Comparison of ENCODE assay signal across 20 cellular contexts in genomic region chr22:39476664-39477063, GRCh38. TPM values are rescaled to one million over a fixed set of nuclear protein-coding genes. Genes with fewer than 3 reads are reported as not detected.
DNase-seq lines count a peak whose midpoint lies in the region; ATAC-seq, FAIRE-seq and TF ChIP-seq lines count a peak whose summit lies in the region.
"Had no signal": no experiment of that assay in that cellular context is flagged by ENCODE, and none has a peak within 500 bp of the region (broad histone marks: within the 10 kb centered on the region; RNA-seq: fewer than 3 reads in every experiment).

No MANE protein-coding gene starts in this region.

- no peak overlapping the region for H3K4me3 ChIP-seq in K562
- H3K4me3 ChIP-seq: A549, GM23248 had no signal

- no peaks in the 10 kb centered on the region for H4K20me1 ChIP-seq in K562 (replicated peaks; ENCODE audit: control insufficient read depth, insufficient read depth, low read length)

- H3K9me1 ChIP-seq in K562 (ENCODE audit: control insufficient read depth, insufficient read depth, low read length): no peaks in the 10 kb centered on the region

- H3K27ac Mint-ChIP-seq in neural crest cell (ENCODE audit: unreplicated experiment) (peak overlapping the region; percentile 67), progenitor cell of endocrine pancreas (no peak overlapping the region)
- H3K27ac Mint-ChIP-seq: CD4-positive, alpha-beta memory T cell had no signal

- peaks cover 9% of the 10 kb centered on the region; the same call in 2 of the 3 replicates for H3K36me3 ChIP-seq in K562 (ENCODE audit: control insufficient read depth, insufficient read depth, low read length)
- H3K36me3 ChIP-seq: BE2C had no signal

- no peak for TF ChIP-seq POLR2A in K562 (conservative IDR thresholded peaks at IDR 0.05)

- 56% methylated on average over 6 of the region's 13 CpGs for WGBS in K562 (ENCODE audit: insufficient coverage, low coverage, missing lambda C conversion rate)

- BruUV-seq in K562 (replicated peaks; lab: Mats Ljungman, UMichigan): no TSS peak

- H3K4me1 Mint-ChIP-seq in neural crest cell (peaks cover 27% of the 10 kb centered on the region), progenitor cell of endocrine pancreas (ENCODE audit: low read depth) (peaks cover 37% of the 10 kb centered on the region)

- TF ChIP-seq EP300 in K562 (IDR thresholded peaks at IDR 0.05; ENCODE audit: low read length): no peak

- H3K27ac ChIP-seq in K562 (ENCODE audit: extremely low read depth, low read depth, low read length) (no peak overlapping the region), cingulate gyrus (ENCODE audit: low read depth, low read length) (peak overlapping the region; percentile 77), temporal lobe (ENCODE audit: low read depth, low read length) (peak overlapping the region; percentile 48)
- H3K27ac ChIP-seq: A549, C4-2B, GM23248 had no signal

- H3K9me3 ChIP-seq in K562 (replicated peaks; ENCODE audit: control insufficient read depth, insufficient read depth, low read depth, low read length): no peaks in the 10 kb centered on the region
- H3K9me3 ChIP-seq: A549, BE2C had no signal

- peaks cover 32 to 74% of the 10 kb centered on the region in 2 experiments for H3K4me1 ChIP-seq in K562 (replicated peaks in 1 of 2; ENCODE audit: control insufficient read depth in 2 of 2, insufficient read depth in 2 of 2, low read length in 2 of 2)

- no peaks in the 10 kb centered on the region for H3K27me3 ChIP-seq in K562 (ENCODE audit: control insufficient read depth in 2 of 2, insufficient read depth in 2 of 2, low read length in 2 of 2)
- H3K27me3 ChIP-seq: BE2C had no signal

- POLR2A ChIA-PET in K562 (lab: Yijun Ruan, JAX): interaction anchor here (0.7 to 1.1 kb wide), 3 partner anchors 9 to 43 kb away, joined by 3 read pairs; no protein-coding TSS in a partner anchor

- no peak for DNase-seq in K562 (ENCODE audit: extremely low read depth in 1 of 4, low spot score in 3 of 4)
- DNase-seq in neural crest cell (ENCODE audit: low read depth, low spot score): no peak
- DNase-seq in central memory CD4-positive, alpha-beta T cell: no peak
- DNase-seq in cerebellar cortex (ENCODE audit: low spot score): no peak
- DNase-seq in progenitor cell of endocrine pancreas (ENCODE audit: low spot score, unreplicated experiment): no peak
- DNase-seq in NCI-H1092 treated with DMSO at 0.1 percent for 48 hours (lab: John Stamatoyannopoulos, UW): no peak
- DNase-seq: BE2C; CD4-positive, alpha-beta memory T cell; DMS153; EL; GM23248 had no signal

- H3K9ac ChIP-seq in K562 (ENCODE audit: insufficient read depth in 1 of 2, low read depth in 2 of 2, low read length in 2 of 2): no peak overlapping the region
- H3K9ac ChIP-seq: GM23248 had no signal

- H3K4me2 ChIP-seq in K562 (ENCODE audit: insufficient read depth, low read length): no peak overlapping the region
- H3K4me2 ChIP-seq: A549 had no signal

- no peak overlapping the region for H2AFZ ChIP-seq in K562 (ENCODE audit: low read depth, low read length)
- H2AFZ ChIP-seq: GM23248 had no signal

- TF ChIP-seq CTCF in K562 (IDR thresholded peaks at IDR 0.05 in 2 of 3, conservative IDR thresholded peaks at IDR 0.05 in 1 of 3; ENCODE audit: insufficient read depth in 2 of 3, low read depth in 1 of 3, low read length in 3 of 3) (no peak), neural crest cell (conservative IDR thresholded peaks at IDR 0.05) (no peak), progenitor cell of endocrine pancreas (IDR thresholded peaks at IDR 0.05; ENCODE audit: unreplicated experiment) (no peak)

- no peak for ATAC-seq in K562
- ATAC-seq: A549, HCT116 had no signal

- no peaks in the 10 kb centered on the region for H3K9me3 Mint-ChIP-seq in neural crest cell
- H3K9me3 Mint-ChIP-seq in progenitor cell of endocrine pancreas (ENCODE audit: low read depth): no peaks in the 10 kb centered on the region
- H3K9me3 Mint-ChIP-seq: CD4-positive, alpha-beta memory T cell had no signal

- TF ChIP-seq RAD21 in K562 (CRISPR knock-in tag; conservative IDR thresholded peaks at IDR 0.05 in 1 of 2, IDR thresholded peaks at IDR 0.05 in 1 of 2): no peak

- H3K27me3 Mint-ChIP-seq in neural crest cell (ENCODE audit: low read depth): no peaks in the 10 kb centered on the region
- H3K27me3 Mint-ChIP-seq in progenitor cell of endocrine pancreas: no peaks in the 10 kb centered on the region

- H3K4me3 Mint-ChIP-seq in neural crest cell (no peak overlapping the region), progenitor cell of endocrine pancreas (ENCODE audit: low read depth) (no peak overlapping the region)
- H3K4me3 Mint-ChIP-seq: CD4-positive, alpha-beta memory T cell had no signal

- FAIRE-seq in K562 (lab: Jason Lieb, UNC): peak; percentile 74
- FAIRE-seq: A549, D721Med, G401.6, GM12891, H54 had no signal

- in situ Hi-C loops in K562 (cut with MboI): no loop called here

- H3K36me3 Mint-ChIP-seq in neural crest cell (ENCODE audit: low read depth): no peaks in the 10 kb centered on the region
- no peaks in the 10 kb centered on the region for H3K36me3 Mint-ChIP-seq in progenitor cell of endocrine pancreas (ENCODE audit: insufficient read depth)
- H3K36me3 Mint-ChIP-seq: CD4-positive, alpha-beta memory T cell had no signal

- intact Hi-C loops in K562 (cut with micrococcal nuclease): no loop called here

- CTCF ChIA-PET in K562 (lab: Yijun Ruan, JAX; ENCODE audit: low intra/inter-chr PET ratio): no interaction called here

- peaks cover 31% of the 10 kb centered on the region for H3K79me2 ChIP-seq in K562 (ENCODE audit: control insufficient read depth, insufficient read depth, low read length)

RNA-seq across cellular contexts. Expression of gene MGAT3, which starts 19.9 kb away (rescaled TPM):
- 6.4 and 13.2 TPM in 2 replicates for total RNA-seq in K562 (2011; cell fraction: chromatin; rRNA removed; ENCODE audit: low replicate concordance)
- 12.2 and 15.0 TPM in 2 replicates for total RNA-seq in K562 (2011; cell fraction: nucleolus; rRNA removed)
- total RNA-seq in K562 (2011; cell fraction: nucleoplasm; rRNA removed): 10.2 and 10.6 TPM in 2 replicates
- total RNA-seq in K562 (2014; rRNA removed) (4.6 and 5.7 TPM in 2 replicates), K562 (2014; rRNA removed; fragmentation: Illumina TruSeq; extraction: Trizol) (2.8 and 3.5 TPM in 2 replicates), K562 (2015; rRNA removed; fragmentation: Illumina TruSeq; extraction: Trizol) (4.3 and 4.6 TPM in 2 replicates), K562 (2021) (11.4 and 11.5 TPM in 2 replicates), neural crest cell (20.3 and 23.5 TPM in 2 replicates), temporal lobe (25.6 TPM), progenitor cell of endocrine pancreas (28.8 and 32.7 TPM in 2 replicates)
- polyA plus RNA-seq in K562 (2011; rRNA removed) (6.6 and 6.8 TPM in 2 replicates), K562 (2014; fragmentation: Illumina TruSeq; extraction: Trizol) (4.2 and 5.4 TPM in 2 replicates), K562 (2014; fragmentation: Nextera tagmentation; extraction: Ambion mirVana) (under 1 TPM; 0.10 to 0.18 TPM), K562 (2014; rRNA removed) (6.0 and 7.0 TPM in 2 replicates)
- 8.2 and 17.9 TPM in 2 replicates for polyA plus RNA-seq in K562 (2011; cell fraction: cytosol; rRNA removed)
- 6.0 and 12.6 TPM in 2 replicates for polyA plus RNA-seq in K562 (2011; cell fraction: nucleus; rRNA removed)
- 4.6 and 7.2 TPM in 2 replicates for polyA plus RNA-seq in K562 (2012)
- polyA minus RNA-seq in K562 (2011; rRNA and poly(A)+ RNA removed): 10.3 and 15.4 TPM in 2 replicates
- polyA minus RNA-seq in K562 (2011; cell fraction: cytosol; rRNA and poly(A)+ RNA removed): 18.6 and 19.4 TPM in 2 replicates
- polyA minus RNA-seq in K562 (2011; cell fraction: nucleus; rRNA and poly(A)+ RNA removed): 4.6 and 5.1 TPM in 2 replicates
- total RNA-seq: GM23248 had no signal
- polyA plus RNA-seq: CD4-positive, alpha-beta memory T cell; GM23248 had no signal

RNA-seq across cellular contexts. Expression of gene MIEF1, which starts 25.4 kb away (rescaled TPM):
- 31.0 and 48.3 TPM in 2 replicates for total RNA-seq in K562 (2011; cell fraction: chromatin; rRNA removed; ENCODE audit: low replicate concordance)
- total RNA-seq in K562 (2011; cell fraction: nucleolus; rRNA removed): 30.9 and 36.7 TPM in 2 replicates
- total RNA-seq in K562 (2011; cell fraction: nucleoplasm; rRNA removed): 33.9 and 34.4 TPM in 2 replicates
- total RNA-seq in K562 (2014; rRNA removed): 25.5 and 28.3 TPM in 2 replicates
- 28.6 and 29.0 TPM in 2 replicates for total RNA-seq in K562 (2014; rRNA removed; fragmentation: Illumina TruSeq; extraction: Trizol)
- total RNA-seq in K562 (2015; rRNA removed; fragmentation: Illumina TruSeq; extraction: Trizol): 26.8 and 27.1 TPM in 2 replicates
- 51.8 and 54.3 TPM in 2 replicates for total RNA-seq in K562 (2021)
- 20.0 and 21.7 TPM in 2 replicates for polyA plus RNA-seq in K562 (2011; rRNA removed)
- polyA plus RNA-seq in K562 (2011; cell fraction: cytosol; rRNA removed): 23.2 and 29.6 TPM in 2 replicates
- polyA plus RNA-seq in K562 (2011; cell fraction: nucleus; rRNA removed): 13.3 and 18.3 TPM in 2 replicates
- polyA plus RNA-seq in K562 (2012): 23.3 and 33.4 TPM in 2 replicates
- 37.7 and 40.8 TPM in 2 replicates for polyA plus RNA-seq in K562 (2014; fragmentation: Illumina TruSeq; extraction: Trizol)
- 10 to 100 TPM; 10.9 to 13.1 TPM for polyA plus RNA-seq in K562 (2014; fragmentation: Nextera tagmentation; extraction: Ambion mirVana)
- 23.6 and 29.1 TPM in 2 replicates for polyA plus RNA-seq in K562 (2014; rRNA removed)
- polyA minus RNA-seq in K562 (2011; rRNA and poly(A)+ RNA removed): 31.6 and 37.3 TPM in 2 replicates
- 23.3 and 24.0 TPM in 2 replicates for polyA minus RNA-seq in K562 (2011; cell fraction: cytosol; rRNA and poly(A)+ RNA removed)
- 13.6 and 15.8 TPM in 2 replicates for polyA minus RNA-seq in K562 (2011; cell fraction: nucleus; rRNA and poly(A)+ RNA removed)
- total RNA-seq in neural crest cell: 43.3 and 45.0 TPM in 2 replicates
- 17.5 TPM for total RNA-seq in temporal lobe
- 30.5 and 32.4 TPM in 2 replicates for total RNA-seq in progenitor cell of endocrine pancreas

RNA-seq across cellular contexts. Expression of gene ATF4, which starts 43.7 kb away (rescaled TPM):
- total RNA-seq in K562 (2011; cell fraction: chromatin; rRNA removed; ENCODE audit: low replicate concordance): 183 and 296 TPM in 2 replicates
- 255 and 271 TPM in 2 replicates for total RNA-seq in K562 (2011; cell fraction: nucleolus; rRNA removed)
- 227 and 246 TPM in 2 replicates for total RNA-seq in K562 (2011; cell fraction: nucleoplasm; rRNA removed)
- 311 and 355 TPM in 2 replicates for total RNA-seq in K562 (2014; rRNA removed)
- total RNA-seq in K562 (2014; rRNA removed; fragmentation: Illumina TruSeq; extraction: Trizol): 320 and 405 TPM in 2 replicates
- 153 and 156 TPM in 2 replicates for total RNA-seq in K562 (2015; rRNA removed; fragmentation: Illumina TruSeq; extraction: Trizol)
- 308 and 361 TPM in 2 replicates for total RNA-seq in K562 (2021)
- polyA plus RNA-seq in K562 (2011; rRNA removed): 669 and 756 TPM in 2 replicates
- polyA plus RNA-seq in K562 (2011; cell fraction: cytosol; rRNA removed): 757 and 998 TPM in 2 replicates
- 651 and 768 TPM in 2 replicates for polyA plus RNA-seq in K562 (2011; cell fraction: nucleus; rRNA removed)
- polyA plus RNA-seq in K562 (2012): 264 and 832 TPM in 2 replicates
- polyA plus RNA-seq in K562 (2014; fragmentation: Illumina TruSeq; extraction: Trizol): 528 and 598 TPM in 2 replicates
- 100 to 1,000 TPM in 1 of 2 experiments, 10 to 100 TPM in 1; 93.1 to 125 TPM for polyA plus RNA-seq in K562 (2014; fragmentation: Nextera tagmentation; extraction: Ambion mirVana)
- 638 and 723 TPM in 2 replicates for polyA plus RNA-seq in K562 (2014; rRNA removed)
- 190 and 217 TPM in 2 replicates for polyA minus RNA-seq in K562 (2011; rRNA and poly(A)+ RNA removed)
- 89.9 and 115 TPM in 2 replicates for polyA minus RNA-seq in K562 (2011; cell fraction: cytosol; rRNA and poly(A)+ RNA removed)
- polyA minus RNA-seq in K562 (2011; cell fraction: nucleus; rRNA and poly(A)+ RNA removed): 99.2 and 197 TPM in 2 replicates
- total RNA-seq in neural crest cell: 363 and 364 TPM in 2 replicates
- total RNA-seq in temporal lobe: 72.0 TPM
- total RNA-seq in progenitor cell of endocrine pancreas: 332 and 356 TPM in 2 replicates

RNA-seq across cellular contexts. Expression of gene RPS19BP1, which starts 55.9 kb away (rescaled TPM):
- 27.9 and 59.9 TPM in 2 replicates for total RNA-seq in K562 (2011; cell fraction: chromatin; rRNA removed; ENCODE audit: low replicate concordance)
- 57.2 and 59.7 TPM in 2 replicates for total RNA-seq in K562 (2011; cell fraction: nucleolus; rRNA removed)
- total RNA-seq in K562 (2011; cell fraction: nucleoplasm; rRNA removed): 42.7 and 46.9 TPM in 2 replicates
- total RNA-seq in K562 (2014; rRNA removed): 223 and 264 TPM in 2 replicates
- total RNA-seq in K562 (2014; rRNA removed; fragmentation: Illumina TruSeq; extraction: Trizol): 33.0 and 44.9 TPM in 2 replicates
- total RNA-seq in K562 (2015; rRNA removed; fragmentation: Illumina TruSeq; extraction: Trizol): 84.3 and 93.3 TPM in 2 replicates
- 109 and 110 TPM in 2 replicates for total RNA-seq in K562 (2021)
- polyA plus RNA-seq in K562 (2011; rRNA removed): 75.6 and 90.4 TPM in 2 replicates
- polyA plus RNA-seq in K562 (2011; cell fraction: cytosol; rRNA removed): 89.9 and 177 TPM in 2 replicates
- polyA plus RNA-seq in K562 (2011; cell fraction: nucleus; rRNA removed): 53.3 and 77.5 TPM in 2 replicates
- 85.4 and 89.3 TPM in 2 replicates for polyA plus RNA-seq in K562 (2012)
- polyA plus RNA-seq in K562 (2014; fragmentation: Illumina TruSeq; extraction: Trizol): 29.0 and 64.7 TPM in 2 replicates
- 1 to 10 TPM; 3.0 to 8.2 TPM for polyA plus RNA-seq in K562 (2014; fragmentation: Nextera tagmentation; extraction: Ambion mirVana)
- polyA plus RNA-seq in K562 (2014; rRNA removed): 216 and 229 TPM in 2 replicates
- 12.0 and 12.6 TPM in 2 replicates for polyA minus RNA-seq in K562 (2011; rRNA and poly(A)+ RNA removed)
- 14.5 and 18.6 TPM in 2 replicates for polyA minus RNA-seq in K562 (2011; cell fraction: cytosol; rRNA and poly(A)+ RNA removed)
- polyA minus RNA-seq in K562 (2011; cell fraction: nucleus; rRNA and poly(A)+ RNA removed): 16.3 and 27.0 TPM in 2 replicates
- 67.5 and 72.6 TPM in 2 replicates for total RNA-seq in neural crest cell
- total RNA-seq in temporal lobe: 31.7 TPM
- 45.2 and 48.2 TPM in 2 replicates for total RNA-seq in progenitor cell of endocrine pancreas
